ENCODE assay signal across 14 cellular contexts in genomic region chr9:99398241-99398640, GRCh38.
"Had no signal": no experiment of that assay in that cellular context is flagged by ENCODE, and none has a peak within 500 bp of the region (broad histone marks: within the 10 kb centered on the region; RNA-seq: fewer than 3 reads in every experiment).

No MANE protein-coding gene starts in this region.

- H3K4me3 ChIP-seq: cardiac muscle cell, tibial nerve, vagina had no signal

- H3K36me3 ChIP-seq: cardiac muscle cell, tibial nerve, vagina had no signal

- H3K27me3 ChIP-seq: cardiac muscle cell, tibial nerve, vagina had no signal

- ATAC-seq: activated CD8-positive, alpha-beta memory T cell treated with anti-CD3 and anti-CD28 coated beads, Interleukin-2, amount 10 ng/mL, durations not matched to agents 7 days and 5 days; esophagus mucosa had no signal

- H3K27ac ChIP-seq: cardiac muscle cell, tibial nerve, vagina, VCaP had no signal

- H3K9me3 ChIP-seq: tibial nerve, vagina had no signal

- H3K4me1 ChIP-seq: tibial nerve, vagina had no signal

- DNase-seq: activated CD4-positive, alpha-beta memory T cell treated with anti-CD3 and anti-CD28 coated beads for 36 hours; activated CD8-positive, alpha-beta memory T cell treated with anti-CD3 and anti-CD28 coated beads, Interleukin-2, amount 10 ng/mL, durations not matched to agents 7 days and 5 days; activated naive CD4-positive, alpha-beta T cell treated with anti-CD3 and anti-CD28 coated beads, Interleukin-2, amount 50 U/mL, for 16 hours; activated T-cell treated with anti-CD3 and anti-CD28 coated beads, Interleukin-2, amount 50 U/mL, for 1 hour; nephron progenitor cell; occipital lobe; stimulated activated CD4-positive, alpha-beta T cell treated with anti-CD3 and anti-CD28 coated beads, Interleukin-2, amount 100 ng/mL, for 48 hours; stimulated activated naive CD4-positive, alpha-beta T cell; T1000 had no signal
